ENCODE assay signal across 8 cellular contexts in genomic region chr1:247111636-247112478, GRCh38. TPM values are rescaled to one million over a fixed set of nuclear protein-coding genes. Genes with fewer than 3 reads are reported as not detected.
A peak's percentile ranks its signal among the peaks of the same experiment; 100 is the strongest.
DNase-seq lines count a peak whose midpoint lies in the region; ATAC-seq and TF ChIP-seq lines count a peak whose summit lies in the region.

No MANE protein-coding gene starts in this region.

- no peaks in the 10 kb centered on the region for H3K9me3 ChIP-seq in spleen

- H3K4me1 ChIP-seq in spleen: peaks cover 10 to 29% (median 23%) of the 10 kb centered on the region in 6 donors

- no peak for TF ChIP-seq CTCF in spleen (IDR thresholded peaks at IDR 0.05 in 8 of 11, conservative IDR thresholded peaks at IDR 0.05 in 3 of 11)

- peaks cover 74% of the 10 kb centered on the region for H3K27me3 Mint-ChIP-seq in dendritic cell treated with granulocyte-macrophage colony-stimulating factor and Interleukin-4, amounts not matched to agents 40 ng/mL and 50 ng/mL, for 4 days
- peaks cover 61% of the 10 kb centered on the region for H3K27me3 Mint-ChIP-seq in activated naive CD4-positive, alpha-beta T cell treated with anti-CD3 and anti-CD28 coated beads, Interleukin-2, amount 10 ng/mL, durations not matched to agents 7 days and 5 days

- intact Hi-C loops in dendritic cell treated with granulocyte-macrophage colony-stimulating factor and Interleukin-4, amounts not matched to agents 40 ng/mL and 50 ng/mL, for 4 days (cut with micrococcal nuclease): no loop called here
- intact Hi-C loops in spleen (cut with DNase I; ENCODE audit: low total_unique reads): no loop called here

- H3K27ac Mint-ChIP-seq in dendritic cell treated with granulocyte-macrophage colony-stimulating factor and Interleukin-4, amounts not matched to agents 40 ng/mL and 50 ng/mL, for 4 days: peak overlapping the region; percentile 87
- no peak overlapping the region for H3K27ac Mint-ChIP-seq in activated naive CD4-positive, alpha-beta T cell treated with anti-CD3 and anti-CD28 coated beads, Interleukin-2, amount 10 ng/mL, durations not matched to agents 7 days and 5 days

- peak; percentile 89 for DNase-seq in GM03348 (ENCODE audit: low spot score)
- DNase-seq in NCI-H345 treated with DMSO at 0.1 percent for 48 hours (lab: John Stamatoyannopoulos, UW; ENCODE audit: unreplicated experiment): peak; percentile 40
- peak; percentile 79 for DNase-seq in kidney tubule cell (ENCODE audit: low spot score)
- peak; percentile 91 for DNase-seq in spleen
- no peak for DNase-seq in activated naive CD4-positive, alpha-beta T cell treated with anti-CD3 and anti-CD28 coated beads, Interleukin-2, amount 10 ng/mL, durations not matched to agents 7 days and 5 days

- peak in 1 of 3 donors; percentile 34 for TF ChIP-seq POLR2A in spleen (IDR thresholded peaks at IDR 0.05)

- peak overlapping the region; percentile 22 to 91 (median 86) for H3K27ac ChIP-seq in spleen

- peaks cover 19% of the 10 kb centered on the region for H3K4me1 Mint-ChIP-seq in dendritic cell treated with granulocyte-macrophage colony-stimulating factor and Interleukin-4, amounts not matched to agents 40 ng/mL and 50 ng/mL, for 4 days (ENCODE audit: low read depth)
- H3K4me1 Mint-ChIP-seq in activated naive CD4-positive, alpha-beta T cell treated with anti-CD3 and anti-CD28 coated beads, Interleukin-2, amount 10 ng/mL, durations not matched to agents 7 days and 5 days: peaks cover 4% of the 10 kb centered on the region

- H3K36me3 Mint-ChIP-seq in dendritic cell treated with granulocyte-macrophage colony-stimulating factor and Interleukin-4, amounts not matched to agents 40 ng/mL and 50 ng/mL, for 4 days (ENCODE audit: low read depth): no peaks in the 10 kb centered on the region
- H3K36me3 Mint-ChIP-seq in activated naive CD4-positive, alpha-beta T cell treated with anti-CD3 and anti-CD28 coated beads, Interleukin-2, amount 10 ng/mL, durations not matched to agents 7 days and 5 days: peaks cover 2% of the 10 kb centered on the region

- H3K9me3 Mint-ChIP-seq in dendritic cell treated with granulocyte-macrophage colony-stimulating factor and Interleukin-4, amounts not matched to agents 40 ng/mL and 50 ng/mL, for 4 days: no peaks in the 10 kb centered on the region
- H3K9me3 Mint-ChIP-seq in activated naive CD4-positive, alpha-beta T cell treated with anti-CD3 and anti-CD28 coated beads, Interleukin-2, amount 10 ng/mL, durations not matched to agents 7 days and 5 days: peaks cover 2% of the 10 kb centered on the region

- H3K4me3 Mint-ChIP-seq in dendritic cell treated with granulocyte-macrophage colony-stimulating factor and Interleukin-4, amounts not matched to agents 40 ng/mL and 50 ng/mL, for 4 days: peak overlapping the region; percentile 78
- H3K4me3 Mint-ChIP-seq in activated naive CD4-positive, alpha-beta T cell treated with anti-CD3 and anti-CD28 coated beads, Interleukin-2, amount 10 ng/mL, durations not matched to agents 7 days and 5 days: no peak overlapping the region

- peak overlapping the region; percentile 33 to 76 (median 56) for H3K4me3 ChIP-seq in spleen

- CTCF ChIA-PET in activated naive CD4-positive, alpha-beta T cell treated with anti-CD3 and anti-CD28 coated beads, Interleukin-2, amount 10 ng/mL, durations not matched to agents 7 days and 5 days (lab: Charles Lee): no interaction called here

- no peaks in the 10 kb centered on the region for H3K36me3 ChIP-seq in spleen

- ATAC-seq in GM19467 (IDR thresholded peaks at IDR 0.05; ENCODE audit: unreplicated experiment) (no peak), GM21737 (IDR thresholded peaks at IDR 0.05; ENCODE audit: unreplicated experiment) (no peak)

- H3K27me3 ChIP-seq in spleen (replicated peaks in 1 of 7): peaks cover 0 to 39% (median 16%) of the 10 kb centered on the region in 7 donors

- 1 to 8% (median 3%) methylated on average over 33 to 88 of the region's 88 CpGs for WGBS in spleen, 5 donors

RNA-seq across cellular contexts. Expression of gene ZNF669, which starts 7.7 kb away (rescaled TPM):
- 10 to 100 TPM in 4 of 7 donors, 1 to 10 TPM in 3; 6.9 to 11.4 (median 10.2) TPM for total RNA-seq in spleen
- 1 to 10 TPM; 3.1 to 5.3 (median 4.5) TPM for polyA plus RNA-seq in spleen

RNA-seq across cellular contexts. Expression of gene ZNF670, which starts 33.2 kb away (rescaled TPM):
- 1 to 10 TPM; 2.3 to 5.6 (median 3.8) TPM for total RNA-seq in spleen
- 1 to 10 TPM; 1.4 to 2.3 (median 2.1) TPM for polyA plus RNA-seq in spleen

RNA-seq across cellular contexts. Expression of gene ZNF124, which starts 60.0 kb away (rescaled TPM):
- total RNA-seq in spleen: 10 to 100 TPM; 34.3 to 44.5 (median 38.6) TPM
- polyA plus RNA-seq in spleen: 1 to 10 TPM; 2.7 to 3.8 (median 3.2) TPM
